10 cellular contexts compared by ENCODE assay signal in genomic region chr14:105926415-105927093, GRCh38.
"Had no signal": no experiment of that assay in that cellular context is flagged by ENCODE, and none has a peak within 500 bp of the region (broad histone marks: within the 10 kb centered on the region; RNA-seq: fewer than 3 reads in every experiment).

No MANE protein-coding gene starts in this region.

- H3K27ac ChIP-seq: tibial nerve had no signal

- H3K36me3 ChIP-seq: tibial nerve had no signal

- H3K36me3 Mint-ChIP-seq: activated CD4-positive, alpha-beta memory T cell treated with anti-CD3 and anti-CD28 coated beads for 36 hours; stimulated activated effector memory CD8-positive, alpha-beta T cell treated with anti-CD3 and anti-CD28 coated beads, Interleukin-12 subunit alpha, Interleukin-12 subunit beta, amount 100 ng/mL, for 72 hours had no signal

- DNase-seq: activated CD4-positive, alpha-beta memory T cell treated with anti-CD3 and anti-CD28 coated beads for 36 hours; activated CD4-positive, CD25-positive, alpha-beta regulatory T cell treated with anti-CD3 and anti-CD28 coated beads, Interleukin-2, amount 50 U/mL, for 72 hours; activated T-cell treated with anti-CD3 and anti-CD28 coated beads, Interleukin-2, amount 50 U/mL, for 48 hours; endodermal cell; mesendoderm; small intestine; T-helper 9 cell had no signal

- H3K4me1 Mint-ChIP-seq: endodermal cell; stimulated activated effector memory CD8-positive, alpha-beta T cell treated with anti-CD3 and anti-CD28 coated beads, Interleukin-12 subunit alpha, Interleukin-12 subunit beta, amount 100 ng/mL, for 72 hours had no signal

- H3K9me3 Mint-ChIP-seq: stimulated activated effector memory CD8-positive, alpha-beta T cell treated with anti-CD3 and anti-CD28 coated beads, Interleukin-12 subunit alpha, Interleukin-12 subunit beta, amount 100 ng/mL, for 72 hours had no signal

- H3K27me3 ChIP-seq: tibial nerve had no signal

- H3K27ac Mint-ChIP-seq: activated CD4-positive, alpha-beta memory T cell treated with anti-CD3 and anti-CD28 coated beads for 36 hours; endodermal cell; stimulated activated effector memory CD8-positive, alpha-beta T cell treated with anti-CD3 and anti-CD28 coated beads, Interleukin-12 subunit alpha, Interleukin-12 subunit beta, amount 100 ng/mL, for 72 hours had no signal

- H3K4me3 ChIP-seq: tibial nerve had no signal

- FAIRE-seq: small intestine had no signal

- ATAC-seq: left colon had no signal

- H3K4me1 ChIP-seq: tibial nerve had no signal

- H3K4me3 Mint-ChIP-seq: activated CD4-positive, alpha-beta memory T cell treated with anti-CD3 and anti-CD28 coated beads for 36 hours; endodermal cell; stimulated activated effector memory CD8-positive, alpha-beta T cell treated with anti-CD3 and anti-CD28 coated beads, Interleukin-12 subunit alpha, Interleukin-12 subunit beta, amount 100 ng/mL, for 72 hours had no signal
